In genomic region chr17:6637458-6637840, GRCh38 we compare ENCODE assay signal across 20 cellular contexts.
"Had no signal": no experiment of that assay in that cellular context is flagged by ENCODE, and none has a peak within 500 bp of the region (broad histone marks: within the 10 kb centered on the region; RNA-seq: fewer than 3 reads in every experiment).

No MANE protein-coding gene starts in this region.

- H3K9me3 ChIP-seq: breast epithelium, gastrocnemius medialis, left ventricle myocardium inferior, spleen, tibial nerve, uterus had no signal

- DNase-seq: activated CD4-positive, alpha-beta memory T cell treated with anti-CD3 and anti-CD28 coated beads for 36 hours; activated naive CD4-positive, alpha-beta T cell treated with anti-CD3 and anti-CD28 coated beads, Interleukin-2, amount 10 ng/mL, durations not matched to agents 7 days and 5 days; cerebellar nuclear complex; cortex of kidney; effector CD4-positive, alpha-beta T cell; gastrocnemius medialis; kidney glomerular epithelial cell; left ventricle myocardium inferior; mammary epithelial cell; spleen; stimulated activated CD4-positive, alpha-beta T cell treated with anti-CD3 and anti-CD28 coated beads, Interleukin-4, amount 100 ng/mL, for 4 hours; stimulated activated naive CD4-positive, alpha-beta T cell treated with Interleukin-2 at 50 U/mL for 16 hours; SW 1271; uterus had no signal

- ATAC-seq: activated CD4-positive, alpha-beta T cell treated with anti-CD3 and anti-CD28 coated beads for 36 hours; esophagus mucosa; gastrocnemius medialis; WTC11 had no signal

- H3K4me3 Mint-ChIP-seq: activated CD4-positive, alpha-beta memory T cell treated with anti-CD3 and anti-CD28 coated beads for 36 hours; activated CD4-positive, alpha-beta T cell treated with anti-CD3 and anti-CD28 coated beads for 36 hours had no signal

- H3K36me3 ChIP-seq: breast epithelium, uterus had no signal

- H3K4me3 ChIP-seq: breast epithelium, gastrocnemius medialis, left ventricle myocardium inferior, spleen, tibial nerve, uterus had no signal

- H3K27me3 ChIP-seq: breast epithelium, gastrocnemius medialis, spleen, tibial nerve, uterus had no signal

- H3K27ac Mint-ChIP-seq: activated CD4-positive, alpha-beta memory T cell treated with anti-CD3 and anti-CD28 coated beads for 36 hours; activated naive CD4-positive, alpha-beta T cell treated with anti-CD3 and anti-CD28 coated beads, Interleukin-2, amount 10 ng/mL, durations not matched to agents 7 days and 5 days; activated T-helper 2 cell treated with anti-CD3 and anti-CD28 coated beads, Interferon-gamma antibody, Interleukin-2, Interleukin-4, amounts not matched to agents 10 μg/mL and 5 μg/mL and 100 μg/mL, durations not matched to agents 14 hours and 24 hours and 36 hours; WTC11 had no signal

- H3K9me3 Mint-ChIP-seq: activated CD4-positive, alpha-beta memory T cell treated with anti-CD3 and anti-CD28 coated beads for 36 hours; activated naive CD4-positive, alpha-beta T cell treated with anti-CD3 and anti-CD28 coated beads, Interleukin-2, amount 10 ng/mL, durations not matched to agents 7 days and 5 days; activated T-helper 2 cell treated with anti-CD3 and anti-CD28 coated beads, Interferon-gamma antibody, Interleukin-2, Interleukin-4, amounts not matched to agents 10 μg/mL and 5 μg/mL and 100 μg/mL, durations not matched to agents 14 hours and 24 hours and 36 hours; WTC11 had no signal

- H3K27ac ChIP-seq: breast epithelium, gastrocnemius medialis, left ventricle myocardium inferior, spleen, tibial nerve, uterus had no signal

- H3K27me3 Mint-ChIP-seq: activated CD4-positive, alpha-beta memory T cell treated with anti-CD3 and anti-CD28 coated beads for 36 hours; activated CD4-positive, alpha-beta T cell treated with anti-CD3 and anti-CD28 coated beads for 36 hours; activated naive CD4-positive, alpha-beta T cell treated with anti-CD3 and anti-CD28 coated beads, Interleukin-2, amount 10 ng/mL, durations not matched to agents 7 days and 5 days had no signal
